8 cellular contexts compared by ENCODE assay signal in genomic region chr19:54449701-54450069, GRCh38. TPM values are rescaled to one million over a fixed set of nuclear protein-coding genes. Genes with fewer than 3 reads are reported as not detected.
DNase-seq lines count a peak whose midpoint lies in the region; ATAC-seq lines count a peak whose summit lies in the region.

No MANE protein-coding gene starts in this region.

- peak overlapping the region; percentile 100 for H3K27ac Mint-ChIP-seq in activated CD4-positive, alpha-beta T cell treated with anti-CD3 and anti-CD28 coated beads, Interleukin-2, amount 10 ng/mL, durations not matched to agents 24 days and 14 days
- peak overlapping the region; percentile 99 for H3K27ac Mint-ChIP-seq in activated T-cell treated with anti-CD3 and anti-CD28 coated beads, Interleukin-2, amount 50 U/mL, for 72 hours

- H3K4me3 ChIP-seq in iPS-18a (ENCODE audit: low read length): peak overlapping the region; percentile 88

- H3K9me3 ChIP-seq in iPS-18a (ENCODE audit: control insufficient read depth, low read depth, low read length): no peaks in the 10 kb centered on the region

- intact Hi-C loops in activated CD4-positive, alpha-beta T cell treated with anti-CD3 and anti-CD28 coated beads, Interleukin-2, amount 10 ng/mL, durations not matched to agents 24 days and 14 days (cut with micrococcal nuclease): loop anchor here (1.0 to 10.0 kb wide), 3 partner anchors 14 to 287 kb away; partner anchors contain the start of genes LENG9 and RPS9

- DNase-seq in activated CD4-positive, alpha-beta T cell treated with anti-CD3 and anti-CD28 coated beads, Interleukin-2, amount 10 ng/mL, durations not matched to agents 24 days and 14 days: no peak
- DNase-seq in activated CD4-positive, alpha-beta T cell treated with anti-CD3 and anti-CD28 coated beads, Interleukin-2, amount 50 U/mL, for 48 hours: no peak
- DNase-seq in activated T-cell treated with anti-CD3 and anti-CD28 coated beads, Interleukin-2, amount 50 U/mL, for 72 hours: no peak
- DNase-seq in stimulated activated CD4-positive, alpha-beta T cell treated with anti-CD3 and anti-CD28 coated beads, Interleukin-4, amount 100 ng/mL, for 1 hour: no peak
- DNase-seq in SKM-1 (lab: John Stamatoyannopoulos, UW; ENCODE audit: unreplicated experiment): no peak
- no peak for DNase-seq in central memory CD4-positive, alpha-beta T cell

- H3K36me3 Mint-ChIP-seq in activated CD4-positive, alpha-beta T cell treated with anti-CD3 and anti-CD28 coated beads, Interleukin-2, amount 10 ng/mL, durations not matched to agents 24 days and 14 days (ENCODE audit: low read depth): peaks cover 62% of the 10 kb centered on the region
- H3K36me3 Mint-ChIP-seq in activated T-cell treated with anti-CD3 and anti-CD28 coated beads, Interleukin-2, amount 50 U/mL, for 72 hours (ENCODE audit: insufficient read depth in 2 of 2): peaks cover 22 to 24% of the 10 kb centered on the region in 2 donors

- H3K27ac ChIP-seq in iPS-18a (ENCODE audit: low read length) (no peak overlapping the region), temporal lobe (ENCODE audit: low read depth, low read length) (peak overlapping the region; percentile 81)

- H3K27me3 Mint-ChIP-seq in activated CD4-positive, alpha-beta T cell treated with anti-CD3 and anti-CD28 coated beads, Interleukin-2, amount 10 ng/mL, durations not matched to agents 24 days and 14 days: peaks cover 2% of the 10 kb centered on the region
- H3K27me3 Mint-ChIP-seq in activated T-cell treated with anti-CD3 and anti-CD28 coated beads, Interleukin-2, amount 50 U/mL, for 72 hours (ENCODE audit: low read depth): no peaks in the 10 kb centered on the region

- H3K4me1 Mint-ChIP-seq in activated CD4-positive, alpha-beta T cell treated with anti-CD3 and anti-CD28 coated beads, Interleukin-2, amount 10 ng/mL, durations not matched to agents 24 days and 14 days: peaks cover 31% of the 10 kb centered on the region
- H3K4me1 Mint-ChIP-seq in activated T-cell treated with anti-CD3 and anti-CD28 coated beads, Interleukin-2, amount 50 U/mL, for 72 hours (ENCODE audit: low read depth): peaks cover 31% of the 10 kb centered on the region

- ATAC-seq in activated T-cell treated with anti-CD3 and anti-CD28 coated beads, Interleukin-2, amount 50 U/mL, for 72 hours (replicated peaks in 1 of 2): peak in 1 of 2 donors; percentile 1

- H3K9ac ChIP-seq in iPS-18a (ENCODE audit: low read length): peak overlapping the region; percentile 76

- peaks cover 5% of the 10 kb centered on the region for H3K4me1 ChIP-seq in iPS-18a (ENCODE audit: control insufficient read depth, low read depth, low read length)

- H3K36me3 ChIP-seq in iPS-18a (ENCODE audit: control insufficient read depth, low read depth, low read length): peaks cover 43% of the 10 kb centered on the region

- no peaks in the 10 kb centered on the region for H3K9me3 Mint-ChIP-seq in activated CD4-positive, alpha-beta T cell treated with anti-CD3 and anti-CD28 coated beads, Interleukin-2, amount 10 ng/mL, durations not matched to agents 24 days and 14 days
- H3K9me3 Mint-ChIP-seq in activated T-cell treated with anti-CD3 and anti-CD28 coated beads, Interleukin-2, amount 50 U/mL, for 72 hours: no peaks in the 10 kb centered on the region

- peak overlapping the region; percentile 96 for H3K4me3 Mint-ChIP-seq in activated CD4-positive, alpha-beta T cell treated with anti-CD3 and anti-CD28 coated beads, Interleukin-2, amount 10 ng/mL, durations not matched to agents 24 days and 14 days
- H3K4me3 Mint-ChIP-seq in activated T-cell treated with anti-CD3 and anti-CD28 coated beads, Interleukin-2, amount 50 U/mL, for 72 hours: peak overlapping the region; percentile 91 to 99

- H3K27me3 ChIP-seq in iPS-18a (ENCODE audit: control insufficient read depth, insufficient read depth, low read length): no peaks in the 10 kb centered on the region

RNA-seq across cellular contexts. Expression of gene LENG8, which starts 0.7 kb away (rescaled TPM):
- total RNA-seq in activated CD4-positive, alpha-beta T cell treated with anti-CD3 and anti-CD28 coated beads, Interleukin-2, amount 10 ng/mL, durations not matched to agents 24 days and 14 days: 202 and 214 TPM in 2 replicates
- 100 to 1,000 TPM; 221 to 283 TPM for total RNA-seq in activated T-cell treated with anti-CD3 and anti-CD28 coated beads, Interleukin-2, amount 50 U/mL, for 72 hours
- total RNA-seq in temporal lobe: 22.6 TPM

RNA-seq across cellular contexts. Expression of gene LENG9, which starts 13.9 kb away (rescaled TPM):
- total RNA-seq in activated CD4-positive, alpha-beta T cell treated with anti-CD3 and anti-CD28 coated beads, Interleukin-2, amount 10 ng/mL, durations not matched to agents 24 days and 14 days: 8.2 and 8.3 TPM in 2 replicates
- 1 to 10 TPM; 3.1 to 5.8 TPM for total RNA-seq in activated T-cell treated with anti-CD3 and anti-CD28 coated beads, Interleukin-2, amount 50 U/mL, for 72 hours
- 2.7 TPM for total RNA-seq in temporal lobe

RNA-seq across cellular contexts. Expression of gene CDC42EP5, which starts 23.4 kb away (rescaled TPM):
- 0.61 and 0.64 TPM in 2 replicates for total RNA-seq in activated CD4-positive, alpha-beta T cell treated with anti-CD3 and anti-CD28 coated beads, Interleukin-2, amount 10 ng/mL, durations not matched to agents 24 days and 14 days
- under 1 TPM in 1 of 2 donors, not detected in 1; 0.30 TPM for total RNA-seq in activated T-cell treated with anti-CD3 and anti-CD28 coated beads, Interleukin-2, amount 50 U/mL, for 72 hours
- 1.7 TPM for total RNA-seq in temporal lobe

RNA-seq across cellular contexts. Expression of gene TTYH1, which starts 34.4 kb away (rescaled TPM):
- total RNA-seq in activated CD4-positive, alpha-beta T cell treated with anti-CD3 and anti-CD28 coated beads, Interleukin-2, amount 10 ng/mL, durations not matched to agents 24 days and 14 days: 0.21 and 0.78 TPM in 2 replicates
- total RNA-seq in activated T-cell treated with anti-CD3 and anti-CD28 coated beads, Interleukin-2, amount 50 U/mL, for 72 hours: under 1 TPM; 0.32 to 0.41 TPM
- total RNA-seq in temporal lobe: 79.7 TPM

RNA-seq across cellular contexts. Expression of gene LAIR2, which starts 52.9 kb away (rescaled TPM):
- total RNA-seq in activated CD4-positive, alpha-beta T cell treated with anti-CD3 and anti-CD28 coated beads, Interleukin-2, amount 10 ng/mL, durations not matched to agents 24 days and 14 days: 34.2 and 35.0 TPM in 2 replicates
- total RNA-seq in activated T-cell treated with anti-CD3 and anti-CD28 coated beads, Interleukin-2, amount 50 U/mL, for 72 hours: 10 to 100 TPM in 1 of 2 donors, under 1 TPM in 1; 0.83 to 14.2 TPM
- not detected for total RNA-seq in temporal lobe
